ENCODE assay signal across 14 cellular contexts in the genomic region with DNA sequence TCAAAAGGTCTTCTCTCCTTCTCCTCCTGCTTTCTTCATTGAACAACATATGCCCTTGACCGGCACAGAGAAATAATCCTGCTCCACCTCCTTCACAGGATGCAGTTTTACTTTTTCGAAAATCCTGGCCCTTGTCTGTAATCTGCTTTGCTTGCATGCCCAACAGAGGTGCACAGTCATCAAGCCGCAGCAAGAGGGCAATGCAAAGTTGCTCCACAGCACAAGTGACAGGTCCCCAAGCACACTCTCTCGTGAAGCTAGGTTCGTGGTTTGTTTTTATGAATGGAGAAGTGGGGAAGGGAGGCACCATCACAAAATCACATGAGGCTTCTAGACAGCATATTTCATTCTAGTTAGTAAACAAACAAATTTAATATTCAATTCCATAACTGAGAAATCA.
A peak's percentile ranks its signal among the peaks of the same experiment; 100 is the strongest.
DNase-seq lines count a peak whose midpoint lies in the region; ATAC-seq and TF ChIP-seq lines count a peak whose summit lies in the region.
"Had no signal": no experiment of that assay in that cellular context is flagged by ENCODE, and none has a peak within 500 bp of the region (broad histone marks: within the 10 kb centered on the region; RNA-seq: fewer than 3 reads in every experiment).

No MANE protein-coding gene starts in this region.

- no peak overlapping the region for H4K91ac ChIP-seq in neuronal stem cell (ENCODE audit: low read depth, low read length, poor library complexity)

- H4K20me1 ChIP-seq in HCT116 (ENCODE audit: insufficient read depth), result no peaks in the 10 kb centered on the region

- no peak for TF ChIP-seq RAD21 in HCT116 (IDR thresholded peaks at IDR 0.05; ENCODE audit: low read depth)

- DNase-seq in activated CD4-positive, alpha-beta T cell treated with anti-CD3 and anti-CD28 coated beads for 36 hours, result peak; percentile 14
- no peak for DNase-seq in activated CD4-positive, alpha-beta T cell treated with anti-CD3 and anti-CD28 coated beads, Interleukin-2, amount 10 ng/mL, durations not matched to agents 24 days and 14 days
- DNase-seq in HCT116 (ENCODE audit: low read depth, low spot score) (no peak), NAMALWA (ENCODE audit: low spot score) (peak; percentile 22), neuronal stem cell (ENCODE audit: low spot score) (peak; percentile 5), NCI-H1694 treated with DMSO at 0.1 percent for 48 hours (lab: John Stamatoyannopoulos, UW) (no peak), NCI-H1694 (lab: John Stamatoyannopoulos, UW) (no peak)
- DNase-seq in effector CD8-positive, alpha-beta T cell (lab: John Stamatoyannopoulos, UW), result no peak
- DNase-seq: ACHN, foreskin fibroblast, lower lobe of right lung, NCI-H526 treated with DMSO at 0.1 percent for 48 hours, psoas muscle, uterus had no signal

- H3K36me3 Mint-ChIP-seq in activated CD4-positive, alpha-beta T cell treated with anti-CD3 and anti-CD28 coated beads for 36 hours (ENCODE audit: low read depth), result no peaks in the 10 kb centered on the region
- H3K36me3 Mint-ChIP-seq in activated CD4-positive, alpha-beta T cell treated with anti-CD3 and anti-CD28 coated beads, Interleukin-2, amount 10 ng/mL, durations not matched to agents 24 days and 14 days (ENCODE audit: low read depth), result no peaks in the 10 kb centered on the region

- RAD21 ChIA-PET in HCT116 (lab: Charles Lee; ENCODE audit: low non-redundant PET in 1 of 2, low total read pairs in 2 of 2, uncharacterized antibody in 2 of 2, unreplicated experiment in 2 of 2), result no interaction called here

- H2BK12ac ChIP-seq in neuronal stem cell (ENCODE audit: low read length), result no peak overlapping the region

- H3K9me3 ChIP-seq in HCT116 (ENCODE audit: control insufficient read depth in 1 of 2, insufficient read depth in 1 of 2, low read depth in 1 of 2, low read length in 2 of 2) (no peaks in the 10 kb centered on the region), neuronal stem cell (replicated peaks in 1 of 2; ENCODE audit: control insufficient read depth in 2 of 2, insufficient read depth in 1 of 2, low read depth in 1 of 2, low read length in 2 of 2) (peaks cover 0 to 2% of the 10 kb centered on the region in 2 donors)
- H3K9me3 ChIP-seq: lower lobe of right lung, psoas muscle, uterus had no signal

- no peaks in the 10 kb centered on the region for H3K4me1 Mint-ChIP-seq in activated CD4-positive, alpha-beta T cell treated with anti-CD3 and anti-CD28 coated beads for 36 hours
- H3K4me1 Mint-ChIP-seq in activated CD4-positive, alpha-beta T cell treated with anti-CD3 and anti-CD28 coated beads, Interleukin-2, amount 10 ng/mL, durations not matched to agents 24 days and 14 days, result no peaks in the 10 kb centered on the region

- peak in 1 of 3 experiments; percentile 13; a peak in 1 of 6 replicates for TF ChIP-seq CTCF in HCT116 (IDR thresholded peaks at IDR 0.05 in 2 of 3, conservative IDR thresholded peaks at IDR 0.05 in 1 of 3; ENCODE audit: borderline replicate concordance in 1 of 3, insufficient read depth in 1 of 3, low read depth in 2 of 3, low read length in 2 of 3)

- no peaks in the 10 kb centered on the region for H3K79me2 ChIP-seq in HCT116 (ENCODE audit: insufficient read depth, low read length)

- H2AFZ ChIP-seq in HCT116 (ENCODE audit: low read depth, low read length, poor library complexity, severe bottlenecking) (no peak overlapping the region), neuronal stem cell (ENCODE audit: low read length) (no peak overlapping the region)

- intact Hi-C loops in activated CD4-positive, alpha-beta T cell treated with anti-CD3 and anti-CD28 coated beads for 36 hours (cut with DNase I, micrococcal nuclease), result no loop called here
- intact Hi-C loops in activated CD4-positive, alpha-beta T cell treated with anti-CD3 and anti-CD28 coated beads, Interleukin-2, amount 10 ng/mL, durations not matched to agents 24 days and 14 days (cut with micrococcal nuclease), result no loop called here
- intact Hi-C loops in HCT116 (cut with micrococcal nuclease), result no loop called here

- no peak overlapping the region for H3K9ac ChIP-seq in HCT116 (ENCODE audit: low read length)
- H3K9ac ChIP-seq in neuronal stem cell (ENCODE audit: low read depth, low read length, poor library complexity), result no peak overlapping the region

- no peak overlapping the region for H3K14ac ChIP-seq in neuronal stem cell (ENCODE audit: low read length)

- H3K23ac ChIP-seq in neuronal stem cell (ENCODE audit: low read depth, low read length, poor library complexity), result no peak overlapping the region

- H3K27me3 ChIP-seq in HCT116 (ENCODE audit: insufficient read depth, low read length), result no peaks in the 10 kb centered on the region
- H3K27me3 ChIP-seq in neuronal stem cell (ENCODE audit: control insufficient read depth in 3 of 3, insufficient read depth in 3 of 3, low read depth in 1 of 3, low read length in 3 of 3), result no peaks in the 10 kb centered on the region
- H3K27me3 ChIP-seq: uterus had no signal

- no peak overlapping the region for H3K4ac ChIP-seq in neuronal stem cell (ENCODE audit: low read length)

- CTCF ChIA-PET in activated CD4-positive, alpha-beta T cell treated with anti-CD3 and anti-CD28 coated beads for 36 hours (lab: Charles Lee), result no interaction called here
- CTCF ChIA-PET in HCT116 (lab: Charles Lee), result no interaction called here

- no peaks in the 10 kb centered on the region for H3K27me3 Mint-ChIP-seq in activated CD4-positive, alpha-beta T cell treated with anti-CD3 and anti-CD28 coated beads for 36 hours
- H3K27me3 Mint-ChIP-seq in activated CD4-positive, alpha-beta T cell treated with anti-CD3 and anti-CD28 coated beads, Interleukin-2, amount 10 ng/mL, durations not matched to agents 24 days and 14 days, result no peaks in the 10 kb centered on the region

- no peak overlapping the region for H2BK5ac ChIP-seq in neuronal stem cell (ENCODE audit: low read length)

- WGBS in neuronal stem cell (ENCODE audit: extremely low coverage in 2 of 2, insufficient read length in 2 of 2, insufficient replicate concordance in 1 of 2), 2 donors, result no CpG with 5 or more reads among the region's 5 CpGs

- H3K27ac ChIP-seq in HCT116 (ENCODE audit: low read depth, low read length), result no peak overlapping the region
- no peak overlapping the region for H3K27ac ChIP-seq in neuronal stem cell (replicated peaks; ENCODE audit: low read length)
- H3K27ac ChIP-seq: lower lobe of right lung, psoas muscle, uterus had no signal

- no peak overlapping the region for H3K18ac ChIP-seq in neuronal stem cell (ENCODE audit: low read length)

- no peak overlapping the region for H3K4me3 Mint-ChIP-seq in activated CD4-positive, alpha-beta T cell treated with anti-CD3 and anti-CD28 coated beads for 36 hours
- no peak overlapping the region for H3K4me3 Mint-ChIP-seq in activated CD4-positive, alpha-beta T cell treated with anti-CD3 and anti-CD28 coated beads, Interleukin-2, amount 10 ng/mL, durations not matched to agents 24 days and 14 days

- H3K4me3 ChIP-seq in HCT116 (replicated peaks in 1 of 2; ENCODE audit: low read depth in 1 of 2, low read length in 2 of 2) (no peak overlapping the region), neuronal stem cell (ENCODE audit: low read length in 2 of 2) (no peak overlapping the region)
- H3K4me3 ChIP-seq: lower lobe of right lung, psoas muscle, uterus had no signal

- no peak overlapping the region for H3K27ac Mint-ChIP-seq in activated CD4-positive, alpha-beta T cell treated with anti-CD3 and anti-CD28 coated beads for 36 hours
- H3K27ac Mint-ChIP-seq in activated CD4-positive, alpha-beta T cell treated with anti-CD3 and anti-CD28 coated beads, Interleukin-2, amount 10 ng/mL, durations not matched to agents 24 days and 14 days, result no peak overlapping the region

- BruUV-seq in HCT116 (replicated peaks; lab: Mats Ljungman, UMichigan), result no TSS peak

- no peak overlapping the region for H2BK120ac ChIP-seq in neuronal stem cell (ENCODE audit: low read depth, low read length)

- H4K8ac ChIP-seq in neuronal stem cell (ENCODE audit: low read depth, low read length), result no peak overlapping the region

- H3K4me2 ChIP-seq in HCT116 (ENCODE audit: low read length) (no peak overlapping the region), neuronal stem cell (ENCODE audit: insufficient read depth, low read length, poor library complexity, severe bottlenecking) (no peak overlapping the region)

- no peak for TF ChIP-seq POLR2A in HCT116 (IDR thresholded peaks at IDR 0.05; ENCODE audit: borderline replicate concordance, extremely low read depth, insufficient read depth, insufficient read length)

- no peaks in the 10 kb centered on the region for H3K9me2 ChIP-seq in HCT116 (ENCODE audit: insufficient read depth)

- no peak overlapping the region for H2AK5ac ChIP-seq in neuronal stem cell (ENCODE audit: low read depth, low read length)

- ATAC-seq in activated CD4-positive, alpha-beta T cell treated with anti-CD3 and anti-CD28 coated beads for 36 hours, result peak; percentile 44
- ATAC-seq in HCT116, result peak; percentile 50; the same call in 1 of the 2 replicates
- ATAC-seq: lower lobe of right lung, psoas muscle had no signal

- H3K79me1 ChIP-seq in neuronal stem cell (ENCODE audit: low read depth, low read length), result no peaks in the 10 kb centered on the region

- H2BK15ac ChIP-seq in neuronal stem cell (ENCODE audit: low read length), result no peak overlapping the region

- H3K36me3 ChIP-seq in HCT116 (ENCODE audit: control insufficient read depth in 1 of 2, insufficient read depth in 2 of 2, low read length in 2 of 2) (no peaks in the 10 kb centered on the region), neuronal stem cell (replicated peaks in 1 of 2; ENCODE audit: control insufficient read depth in 2 of 2, insufficient read depth in 2 of 2, low read length in 2 of 2) (no peaks in the 10 kb centered on the region)
- H3K36me3 ChIP-seq: lower lobe of right lung, uterus had no signal

- no peaks in the 10 kb centered on the region for H3K9me3 Mint-ChIP-seq in activated CD4-positive, alpha-beta T cell treated with anti-CD3 and anti-CD28 coated beads for 36 hours (ENCODE audit: low read depth)
- H3K9me3 Mint-ChIP-seq in activated CD4-positive, alpha-beta T cell treated with anti-CD3 and anti-CD28 coated beads, Interleukin-2, amount 10 ng/mL, durations not matched to agents 24 days and 14 days, result no peaks in the 10 kb centered on the region

- H3K4me1 ChIP-seq in HCT116 (ENCODE audit: control insufficient read depth in 1 of 2, insufficient read depth in 2 of 2, low read length in 2 of 2) (no peaks in the 10 kb centered on the region), neuronal stem cell (ENCODE audit: control insufficient read depth in 2 of 2, insufficient read depth in 1 of 2, low read depth in 1 of 2, low read length in 2 of 2) (no peaks in the 10 kb centered on the region)
- H3K4me1 ChIP-seq: lower lobe of right lung, psoas muscle, uterus had no signal

- POLR2A ChIA-PET in activated CD4-positive, alpha-beta T cell treated with anti-CD3 and anti-CD28 coated beads for 36 hours (lab: Charles Lee), result no interaction called here
- POLR2A ChIA-PET in HCT116 (lab: Charles Lee), result interaction anchor here (0.6 kb wide), 1 partner anchor 1158 kb away, joined by 3 read pairs; no protein-coding TSS in a partner anchor

TF ChIP-seq in HCT116, 20 proteins besides CTCF, POLR2A, EP300 and RAD21 (continues in another document):
- TF ChIP-seq EGR1 (IDR thresholded peaks at IDR 0.05; ENCODE audit: low read depth), result no peak
- TF ChIP-seq, protein P1, sequence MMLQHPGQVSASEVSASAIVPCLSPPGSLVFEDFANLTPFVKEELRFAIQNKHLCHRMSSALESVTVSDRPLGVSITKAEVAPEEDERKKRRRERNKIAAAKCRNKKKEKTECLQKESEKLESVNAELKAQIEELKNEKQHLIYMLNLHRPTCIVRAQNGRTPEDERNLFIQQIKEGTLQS (IDR thresholded peaks at IDR 0.05), result no peak

Comparison
In these comparisons a context has a peak if more than half of its experiments do, and no peak if none do; other contexts are left out.
1. DNase-seq: peak in activated CD4-positive, alpha-beta T cell treated with anti-CD3 and anti-CD28 coated beads for 36 hours (single experiment), NAMALWA (single experiment) and neuronal stem cell (single experiment); none in activated CD4-positive, alpha-beta T cell treated with anti-CD3 and anti-CD28 coated beads, Interleukin-2, amount 10 ng/mL, durations not matched to agents 24 days and 14 days (single experiment), HCT116 (single experiment), NCI-H1694 treated with DMSO at 0.1 percent for 48 hours (single experiment), effector CD8-positive, alpha-beta T cell (single experiment) and NCI-H1694 (single experiment).